1 cellular context compared by ENCODE assay signal in the genomic region with DNA sequence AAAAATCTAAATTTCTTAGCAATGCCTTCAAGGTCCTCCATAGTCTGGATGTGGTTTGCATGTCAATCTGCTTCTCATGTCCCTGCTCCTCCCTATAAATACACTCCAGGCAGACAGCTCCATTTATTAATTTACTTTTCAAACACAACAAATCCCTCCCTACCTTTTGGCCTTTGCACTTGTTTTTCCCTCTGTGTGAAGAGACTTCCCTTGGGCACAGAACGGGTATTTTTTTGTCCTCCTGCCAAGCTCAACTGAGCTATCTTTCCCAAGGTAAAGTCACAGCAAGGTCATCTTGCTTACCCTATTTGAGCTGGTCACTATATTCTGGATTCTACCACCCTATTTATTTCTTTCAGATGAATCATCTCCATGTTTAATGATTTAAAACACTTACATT.
TF ChIP-seq lines count a peak whose summit lies in the region.

No MANE protein-coding gene starts in this region.

TF ChIP-seq in HepG2, 621 proteins besides CTCF, POLR2A, EP300 and RAD21 (continued from another document):
- TF ChIP-seq LRRFIP1 (CRISPR knock-in tag; conservative IDR thresholded peaks at IDR 0.05) (no peak), PRPF4 (IDR thresholded peaks at IDR 0.05; ENCODE audit: low read depth, low read length, poor library complexity, severe bottlenecking) (no peak), ZFX (CRISPR knock-in tag; IDR thresholded peaks at IDR 0.05; ENCODE audit: low read depth) (no peak)
- TF ChIP-seq, protein P1, sequence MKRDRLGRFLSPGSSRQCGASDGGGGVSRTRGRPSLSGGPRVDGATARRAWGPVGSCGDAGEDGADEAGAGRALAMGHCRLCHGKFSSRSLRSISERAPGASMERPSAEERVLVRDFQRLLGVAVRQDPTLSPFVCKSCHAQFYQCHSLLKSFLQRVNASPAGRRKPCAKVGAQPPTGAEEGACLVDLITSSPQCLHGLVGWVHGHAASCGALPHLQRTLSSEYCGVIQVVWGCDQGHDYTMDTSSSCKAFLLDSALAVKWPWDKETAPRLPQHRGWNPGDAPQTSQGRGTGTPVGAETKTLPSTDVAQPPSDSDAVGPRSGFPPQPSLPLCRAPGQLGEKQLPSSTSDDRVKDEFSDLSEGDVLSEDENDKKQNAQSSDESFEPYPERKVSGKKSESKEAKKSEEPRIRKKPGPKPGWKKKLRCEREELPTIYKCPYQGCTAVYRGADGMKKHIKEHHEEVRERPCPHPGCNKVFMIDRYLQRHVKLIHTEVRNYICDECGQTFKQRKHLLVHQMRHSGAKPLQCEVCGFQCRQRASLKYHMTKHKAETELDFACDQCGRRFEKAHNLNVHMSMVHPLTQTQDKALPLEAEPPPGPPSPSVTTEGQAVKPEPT (CRISPR knock-in tag; IDR thresholded peaks at IDR 0.05; ENCODE audit: low read depth), result no peak
